8 cellular contexts compared by ENCODE assay signal in genomic region chr12:87369161-87369560, GRCh38.
"Had no signal": no experiment of that assay in that cellular context is flagged by ENCODE, and none has a peak within 500 bp of the region (broad histone marks: within the 10 kb centered on the region; RNA-seq: fewer than 3 reads in every experiment).

No MANE protein-coding gene starts in this region.

- H3K9me3 Mint-ChIP-seq: GM23338 had no signal

- FAIRE-seq: H1, H54, HTR-8/SVneo, K562 had no signal

- H3K27ac Mint-ChIP-seq: GM23338, H9 had no signal

- ATAC-seq: GM23338, K562 had no signal

- DNase-seq: H9, HCEC 1CT, IMR-90 had no signal

- H3K4me3 ChIP-seq: GM23338, K562 had no signal

- H2AFZ ChIP-seq: GM23338 had no signal

- H3K4me1 Mint-ChIP-seq: GM23338, H9 had no signal

- H3K4me3 Mint-ChIP-seq: GM23338, H9 had no signal

- H3K4me2 ChIP-seq: GM23338 had no signal
